21 cellular contexts compared by ENCODE assay signal in the genomic region with DNA sequence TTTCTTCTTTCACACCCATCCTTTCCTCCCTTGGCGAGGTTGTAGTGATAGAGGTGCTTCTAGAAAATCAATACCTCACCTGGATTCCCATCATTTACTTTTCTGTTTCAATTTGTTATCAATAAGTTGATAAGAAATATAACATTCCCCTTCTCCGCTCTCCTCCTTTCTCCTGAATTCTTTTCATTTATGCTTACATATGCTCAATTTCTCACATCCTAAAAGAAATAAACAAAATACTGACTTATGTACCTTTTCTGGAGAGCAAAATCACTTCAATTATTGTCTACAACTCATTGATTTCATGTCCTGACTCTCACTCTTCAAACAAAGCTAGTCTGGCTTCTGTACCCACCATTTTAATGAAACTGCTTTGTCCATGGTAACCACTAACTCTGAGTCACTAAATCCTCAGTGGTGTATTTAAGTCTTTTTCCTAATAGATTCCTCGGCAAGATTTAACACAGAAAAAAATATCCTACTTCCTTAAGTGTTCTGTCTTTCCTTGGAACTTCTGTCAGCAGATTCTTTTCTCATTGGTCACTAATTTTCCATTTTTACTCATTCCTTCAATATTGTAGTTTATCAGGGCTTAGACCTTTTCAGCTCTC.
DNase-seq lines count a peak whose midpoint lies in the region; ATAC-seq and TF ChIP-seq lines count a peak whose summit lies in the region.
"Had no signal": no experiment of that assay in that cellular context is flagged by ENCODE, and none has a peak within 500 bp of the region (broad histone marks: within the 10 kb centered on the region; RNA-seq: fewer than 3 reads in every experiment).

No MANE protein-coding gene starts in this region.

- H3K27me3 Mint-ChIP-seq in natural killer cell treated with Interleukin-12 subunit alpha and Interleukin-12 subunit beta and Interleukin-15 and Interleukin-18, amount 100 ng/mL, for 72 hours: no peaks in the 10 kb centered on the region
- H3K27me3 Mint-ChIP-seq: CD4-positive, alpha-beta memory T cell; IgD-negative memory B cell; naive B cell; T-helper 17 cell had no signal

- H3K36me3 ChIP-seq in ACC112 (ENCODE audit: insufficient read depth, low read length) (no peaks in the 10 kb centered on the region), A673 (ENCODE audit: insufficient read depth, low read length, poor library complexity, severe bottlenecking) (no peaks in the 10 kb centered on the region)
- H3K36me3 ChIP-seq: gastroesophageal sphincter, lower lobe of right lung, prostate gland, transverse colon had no signal

- BruUV-seq in A673 (replicated peaks; lab: Mats Ljungman, UMichigan): no TSS peak

- CTCF ChIA-PET in A673 (lab: Charles Lee): no interaction called here

- H3K4me3 Mint-ChIP-seq in natural killer cell treated with Interleukin-12 subunit alpha and Interleukin-12 subunit beta and Interleukin-15 and Interleukin-18, amount 100 ng/mL, for 72 hours: no peak overlapping the region
- H3K4me3 Mint-ChIP-seq: CD4-positive, alpha-beta memory T cell; endodermal cell; IgD-negative memory B cell; naive B cell; T-helper 17 cell had no signal

- H3K9me3 ChIP-seq in A673 (ENCODE audit: low read depth, low read length, poor library complexity, severe bottlenecking): no peaks in the 10 kb centered on the region
- H3K9me3 ChIP-seq: gastroesophageal sphincter, lower lobe of right lung, prostate gland, transverse colon had no signal

- no peak for ATAC-seq in natural killer cell treated with Interleukin-12 subunit alpha and Interleukin-12 subunit beta and Interleukin-15 and Interleukin-18, amount 100 ng/mL, for 72 hours
- no peak for ATAC-seq in HG03039 (IDR thresholded peaks at IDR 0.05; ENCODE audit: unreplicated experiment)
- ATAC-seq: gastroesophageal sphincter, lower lobe of right lung, T-helper 17 cell had no signal

- H3K27ac ChIP-seq in ACC112 (ENCODE audit: low read depth, low read length) (no peak overlapping the region), A673 (ENCODE audit: low read depth, low read length, poor library complexity, severe bottlenecking) (no peak overlapping the region)
- H3K27ac ChIP-seq: gastroesophageal sphincter, lower lobe of right lung, prostate gland, transverse colon had no signal

- H3K9me3 Mint-ChIP-seq in natural killer cell treated with Interleukin-12 subunit alpha and Interleukin-12 subunit beta and Interleukin-15 and Interleukin-18, amount 100 ng/mL, for 72 hours: no peaks in the 10 kb centered on the region
- H3K9me3 Mint-ChIP-seq: IgD-negative memory B cell, naive B cell had no signal

- TF ChIP-seq CTCF in choroid plexus epithelial cell (conservative IDR thresholded peaks at IDR 0.05; ENCODE audit: low read depth, low read length): no peak
- TF ChIP-seq CTCF in A673 (conservative IDR thresholded peaks at IDR 0.05; ENCODE audit: low read depth, low read length): no peak

- no peaks in the 10 kb centered on the region for H3K36me3 Mint-ChIP-seq in natural killer cell treated with Interleukin-12 subunit alpha and Interleukin-12 subunit beta and Interleukin-15 and Interleukin-18, amount 100 ng/mL, for 72 hours
- H3K36me3 Mint-ChIP-seq: CD4-positive, alpha-beta memory T cell; IgD-negative memory B cell; naive B cell had no signal

- H3K4me3 ChIP-seq in ACC112 (ENCODE audit: low read depth, low read length) (no peak overlapping the region), choroid plexus epithelial cell (ENCODE audit: low read depth, low read length) (no peak overlapping the region), A673 (ENCODE audit: low read depth, low read length, poor library complexity, severe bottlenecking) (no peak overlapping the region)
- H3K4me3 ChIP-seq: gastroesophageal sphincter, lower lobe of right lung, prostate gland, transverse colon had no signal

- H3K27me3 ChIP-seq in ACC112 (ENCODE audit: insufficient read depth, low read length) (no peaks in the 10 kb centered on the region), A673 (replicated peaks; ENCODE audit: insufficient read depth, low read depth, low read length, poor library complexity) (no peaks in the 10 kb centered on the region)
- H3K27me3 ChIP-seq: gastroesophageal sphincter, transverse colon had no signal

- H3K4me1 Mint-ChIP-seq in natural killer cell treated with Interleukin-12 subunit alpha and Interleukin-12 subunit beta and Interleukin-15 and Interleukin-18, amount 100 ng/mL, for 72 hours (ENCODE audit: low read depth in 2 of 2): no peaks in the 10 kb centered on the region
- H3K4me1 Mint-ChIP-seq: CD4-positive, alpha-beta memory T cell; endodermal cell; IgD-negative memory B cell; naive B cell; T-helper 17 cell had no signal

- H3K79me2 ChIP-seq in ACC112 (ENCODE audit: control insufficient read depth, insufficient read depth, low read length, unreplicated experiment): no peaks in the 10 kb centered on the region

- peak overlapping the region; percentile 54 for H2AFZ ChIP-seq in ACC112 (ENCODE audit: low read length, unreplicated experiment)

- no peak overlapping the region for H3K27ac Mint-ChIP-seq in natural killer cell treated with Interleukin-12 subunit alpha and Interleukin-12 subunit beta and Interleukin-15 and Interleukin-18, amount 100 ng/mL, for 72 hours
- H3K27ac Mint-ChIP-seq: CD4-positive, alpha-beta memory T cell; endodermal cell; IgD-negative memory B cell; naive B cell; T-helper 17 cell had no signal

- POLR2A ChIA-PET in A673 (lab: Charles Lee; ENCODE audit: low non-redundant PET): no interaction called here

- DNase-seq in LHCN-M2 (ENCODE audit: low read depth) (peak; percentile 82), choroid plexus epithelial cell (ENCODE audit: low read depth) (peak; percentile 53), myocyte (ENCODE audit: low read depth) (peak; percentile 40), NCI-H1105 treated with DMSO at 0.1 percent for 48 hours (lab: John Stamatoyannopoulos, UW) (no peak), A673 (ENCODE audit: low spot score) (no peak)
- no peak for DNase-seq in natural killer cell treated with Interleukin-12 subunit alpha and Interleukin-12 subunit beta and Interleukin-15 and Interleukin-18, amount 100 ng/mL, for 72 hours (ENCODE audit: low spot score)
- DNase-seq: activated CD4-positive, CD25-positive, alpha-beta regulatory T cell; CD4-positive, alpha-beta memory T cell; endodermal cell; lower lobe of right lung; naive B cell; NCI-H2029 treated with DMSO at 0.1 percent for 48 hours; Right ventricle myocardium superior; stimulated activated naive CD4-positive, alpha-beta T cell; T-helper 17 cell; transverse colon had no signal

- intact Hi-C loops in A673 (cut with micrococcal nuclease; ENCODE audit: unreplicated experiment): no loop called here

- H3K4me1 ChIP-seq in ACC112 (ENCODE audit: control insufficient read depth, insufficient read depth, low read length, unreplicated experiment) (peaks cover 25% of the 10 kb centered on the region), A673 (ENCODE audit: insufficient read depth, low read length, poor library complexity, severe bottlenecking) (peaks cover 5% of the 10 kb centered on the region)
- H3K4me1 ChIP-seq: gastroesophageal sphincter, lower lobe of right lung, prostate gland, transverse colon had no signal

Comparison
In these comparisons a context has a peak if more than half of its experiments do, and no peak if none do; other contexts are left out.
1. DNase-seq: peak in LHCN-M2 (single experiment), choroid plexus epithelial cell (single experiment) and myocyte (single experiment); none in natural killer cell treated with Interleukin-12 subunit alpha and Interleukin-12 subunit beta and Interleukin-15 and Interleukin-18, amount 100 ng/mL, for 72 hours (single experiment), NCI-H1105 treated with DMSO at 0.1 percent for 48 hours (single experiment) and A673 (single experiment).